ENCODE assay signal across 8 cellular contexts in the genomic region with DNA sequence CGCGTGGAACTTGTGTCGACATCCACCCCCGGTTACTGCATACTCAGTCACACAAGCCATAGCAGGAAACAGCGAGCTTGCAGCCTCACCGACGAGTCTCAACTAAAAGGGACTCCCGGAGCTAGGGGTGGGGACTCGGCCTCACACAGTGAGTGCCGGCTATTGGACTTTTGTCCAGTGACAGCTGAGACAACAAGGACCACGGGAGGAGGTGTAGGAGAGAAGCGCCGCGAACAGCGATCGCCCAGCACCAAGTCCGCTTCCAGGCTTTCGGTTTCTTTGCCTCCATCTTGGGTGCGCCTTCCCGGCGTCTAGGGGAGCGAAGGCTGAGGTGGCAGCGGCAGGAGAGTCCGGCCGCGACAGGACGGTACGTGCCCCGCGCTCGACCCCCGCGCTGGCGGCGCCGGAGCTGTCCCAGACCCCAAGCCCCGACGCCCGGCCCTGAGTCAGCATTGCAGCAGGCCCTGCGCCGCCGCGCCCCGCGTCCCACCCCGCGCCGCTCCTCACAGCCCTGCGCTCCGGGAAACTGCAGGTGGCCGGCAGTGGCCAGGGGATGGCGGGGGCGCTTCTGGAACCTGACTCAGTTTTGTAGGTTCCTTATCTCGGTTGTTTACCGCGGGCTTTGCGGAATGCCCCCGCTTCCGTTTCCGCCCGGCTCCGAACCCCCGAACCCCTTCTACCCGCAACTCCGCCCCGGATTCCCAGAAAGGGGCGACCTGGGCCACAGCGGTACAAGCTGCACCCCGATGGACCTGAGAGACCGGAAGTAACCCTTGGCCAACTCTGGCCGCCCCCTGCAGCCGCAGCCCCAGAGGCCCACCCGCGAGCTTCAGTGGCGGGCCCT. TPM values are rescaled to one million over a fixed set of nuclear protein-coding genes. Genes with fewer than 3 reads are reported as not detected.
A peak's percentile ranks its signal among the peaks of the same experiment; 100 is the strongest.
DNase-seq lines count a peak whose midpoint lies in the region; ATAC-seq and TF ChIP-seq lines count a peak whose summit lies in the region.

A gene (plus strand): TSS at position 50 of the 844 bp plus-strand sequence. CDS start 13,702 bp downstream, outside the sequence.

- ATAC-seq in GM19035 (IDR thresholded peaks at IDR 0.05; ENCODE audit: unreplicated experiment) (peak; percentile 40), HG03342 (IDR thresholded peaks at IDR 0.05; ENCODE audit: unreplicated experiment) (peak; percentile 29)
- ATAC-seq in activated CD8-positive, alpha-beta T cell treated with anti-CD3 and anti-CD28 coated beads for 36 hours = peak; percentile 37

- no peaks in the 10 kb centered on the region for H3K36me3 ChIP-seq in ectodermal cell (ENCODE audit: control insufficient read depth, insufficient read depth, low read length)

- H3K27ac Mint-ChIP-seq in activated CD8-positive, alpha-beta T cell treated with anti-CD3 and anti-CD28 coated beads for 36 hours = peak within 1 kb of the TSS; percentile 92

- no peaks in the 10 kb centered on the region for H3K9me3 ChIP-seq in ectodermal cell (ENCODE audit: control insufficient read depth, low read length)

- H3K36me3 Mint-ChIP-seq in activated CD8-positive, alpha-beta T cell treated with anti-CD3 and anti-CD28 coated beads for 36 hours (ENCODE audit: low read depth) = peaks cover 31% of the 10 kb centered on the region

- no peaks in the 10 kb centered on the region for H3K4me1 ChIP-seq in ectodermal cell (ENCODE audit: control insufficient read depth, insufficient read depth, low read length)

- DNase-seq in AG20443 (ENCODE audit: low spot score) (peak; percentile 73), NCI-H748 treated with DMSO at 0.1 percent for 48 hours (lab: John Stamatoyannopoulos, UW) (peak; percentile 50), lung microvascular endothelial cell (ENCODE audit: low read depth in 2 of 2) (peak; percentile 77 to 85)
- DNase-seq in activated CD8-positive, alpha-beta T cell treated with anti-CD3 and anti-CD28 coated beads for 36 hours = peak; percentile 92
- peak; percentile 62 for DNase-seq in stimulated activated CD8-positive, alpha-beta memory T cell treated with anti-CD3 and anti-CD28 coated beads, Interleukin-12 subunit alpha, Interleukin-12 subunit beta, amount 100 ng/mL, for 1 hour (ENCODE audit: low read depth)

- H3K27ac ChIP-seq in ectodermal cell (ENCODE audit: insufficient read depth, low read depth, low read length, poor library complexity, severe bottlenecking) = no peak within 1 kb of the TSS

- CTCF ChIA-PET in activated CD8-positive, alpha-beta T cell treated with anti-CD3 and anti-CD28 coated beads for 36 hours (lab: Charles Lee) = interaction anchor here (1.0 to 5.5 kb wide), 6 partner anchors 14 to 116 kb away, joined by 3 to 93 read pairs (median 27); a partner anchor contains a TSS

- peaks cover 8% of the 10 kb centered on the region for H3K27me3 ChIP-seq in ectodermal cell (ENCODE audit: control insufficient read depth, insufficient read depth, low read length, poor library complexity, severe bottlenecking)

- peak within 1 kb of the TSS; percentile 95 for H3K4me3 Mint-ChIP-seq in activated CD8-positive, alpha-beta T cell treated with anti-CD3 and anti-CD28 coated beads for 36 hours

- H3K9me3 Mint-ChIP-seq in activated CD8-positive, alpha-beta T cell treated with anti-CD3 and anti-CD28 coated beads for 36 hours = no peaks in the 10 kb centered on the region

- POLR2A ChIA-PET in activated CD8-positive, alpha-beta T cell treated with anti-CD3 and anti-CD28 coated beads for 36 hours (lab: Charles Lee) = interaction anchor here (0.7 to 5.3 kb wide), 27 partner anchors 8 to 667 kb away, joined by 3 to 42 read pairs (median 4); a partner anchor contains a TSS

- peak within 1 kb of the TSS; percentile 59 for H3K4me3 ChIP-seq in ectodermal cell (ENCODE audit: insufficient read depth, low read depth, low read length)

- WGBS in ectodermal cell, 2 experiments = 37% methylated on average over 75 of the region's 75 CpGs

- no peaks in the 10 kb centered on the region for H3K27me3 Mint-ChIP-seq in activated CD8-positive, alpha-beta T cell treated with anti-CD3 and anti-CD28 coated beads for 36 hours

- no peak for TF ChIP-seq CTCF in activated CD8-positive, alpha-beta T cell treated with anti-CD3 and anti-CD28 coated beads for 36 hours (IDR thresholded peaks at IDR 0.05)

- intact Hi-C loops in activated CD8-positive, alpha-beta T cell treated with anti-CD3 and anti-CD28 coated beads for 36 hours (cut with micrococcal nuclease) = loop anchor here (5.0 kb wide), 1 partner anchor 44 kb away; a partner anchor contains a TSS

- peaks cover 28% of the 10 kb centered on the region for H3K4me1 Mint-ChIP-seq in activated CD8-positive, alpha-beta T cell treated with anti-CD3 and anti-CD28 coated beads for 36 hours (ENCODE audit: low read depth)

RNA-seq across cellular contexts. Expression of the gene that starts here (rescaled TPM):
- total RNA-seq in activated CD8-positive, alpha-beta T cell treated with anti-CD3 and anti-CD28 coated beads for 36 hours = 100 to 1,000 TPM; 222 to 229 TPM
- polyA plus RNA-seq in ectodermal cell (2013, experiment 1 of 4) = 10.6 TPM
- polyA plus RNA-seq in ectodermal cell (2013, experiment 2 of 4) = 9.1 TPM
- 6.0 TPM for polyA plus RNA-seq in ectodermal cell (2013, experiment 3 of 4)
- 8.4 TPM for polyA plus RNA-seq in ectodermal cell (2013, experiment 4 of 4)
- 79.1 and 101 TPM in 2 replicates for total RNA-seq in lung microvascular endothelial cell
